16 cellular contexts compared by ENCODE assay signal in the genomic region with DNA sequence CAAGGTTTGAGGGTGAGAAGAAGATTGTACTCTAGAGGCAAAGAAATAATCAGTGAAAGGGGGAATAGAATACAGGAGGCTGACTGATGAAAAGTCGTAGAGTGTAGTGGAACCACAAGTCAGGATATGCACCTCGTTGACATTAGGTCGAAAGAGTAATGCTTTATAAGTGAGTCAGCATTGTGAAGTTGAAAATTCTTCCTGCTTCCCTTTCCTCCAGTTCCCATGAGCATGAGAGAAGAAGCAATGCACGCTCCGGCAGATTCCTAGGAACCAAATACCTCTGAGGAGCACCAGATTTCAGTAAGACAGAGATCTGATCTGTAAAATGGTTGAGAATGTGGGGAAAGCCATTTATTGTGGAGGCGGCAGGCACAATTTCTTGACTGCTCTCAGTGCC. TPM values are rescaled to one million over a fixed set of nuclear protein-coding genes. Genes with fewer than 3 reads are reported as not detected.
A peak's percentile ranks its signal among the peaks of the same experiment; 100 is the strongest.
DNase-seq lines count a peak whose midpoint lies in the region; ATAC-seq, FAIRE-seq and TF ChIP-seq lines count a peak whose summit lies in the region.
"Had no signal": no experiment of that assay in that cellular context is flagged by ENCODE, and none has a peak within 500 bp of the region (broad histone marks: within the 10 kb centered on the region; RNA-seq: fewer than 3 reads in every experiment).

No MANE protein-coding gene starts in this region.

- TF ChIP-seq CTCF in mammary epithelial cell (conservative IDR thresholded peaks at IDR 0.05 in 1 of 2, IDR thresholded peaks at IDR 0.05 in 1 of 2; ENCODE audit: extremely low read depth in 1 of 2, insufficient read depth in 1 of 2, low read depth in 1 of 2, low read length in 2 of 2) (no peak), breast epithelium (IDR thresholded peaks at IDR 0.05) (no peak), bronchial epithelial cell (IDR thresholded peaks at IDR 0.05; ENCODE audit: insufficient read depth, low read length, severe bottlenecking) (no peak), kidney epithelial cell (IDR thresholded peaks at IDR 0.05; ENCODE audit: insufficient read depth, low read length, poor library complexity, severe bottlenecking) (no peak), OCI-LY7 (conservative IDR thresholded peaks at IDR 0.05; ENCODE audit: low read length) (no peak)
- no peak for TF ChIP-seq CTCF in activated CD8-positive, alpha-beta T cell treated with anti-CD3 and anti-CD28 coated beads for 36 hours (IDR thresholded peaks at IDR 0.05)

- intact Hi-C loops in mammary epithelial cell (cut with micrococcal nuclease) (no loop called here), breast epithelium (cut with DNase I; ENCODE audit: low total_unique reads) (no loop called here), OCI-LY7 (cut with micrococcal nuclease; ENCODE audit: unreplicated experiment) (loop anchor here (5.0 kb wide), 1 partner anchor 1921 kb away; no protein-coding TSS in a partner anchor)
- intact Hi-C loops in activated CD8-positive, alpha-beta T cell treated with anti-CD3 and anti-CD28 coated beads for 36 hours (cut with micrococcal nuclease) = no loop called here

- CTCF ChIA-PET in mammary epithelial cell (lab: Charles Lee; ENCODE audit: low non-redundant PET) (interaction anchor here (0.5 kb wide), 1 partner anchor 243 kb away, joined by 3 read pairs; no protein-coding TSS in a partner anchor), OCI-LY7 (lab: Charles Lee; ENCODE audit: unreplicated experiment) (no interaction called here)
- CTCF ChIA-PET in activated CD8-positive, alpha-beta T cell treated with anti-CD3 and anti-CD28 coated beads for 36 hours (lab: Charles Lee) = no interaction called here

- POLR2A ChIA-PET in activated CD8-positive, alpha-beta T cell treated with anti-CD3 and anti-CD28 coated beads for 36 hours (lab: Charles Lee) = no interaction called here
- POLR2A ChIA-PET in OCI-LY7 (lab: Charles Lee) = no interaction called here

- H3K4me1 ChIP-seq in mammary epithelial cell (ENCODE audit: insufficient read depth, low read length) (peaks cover 9% of the 10 kb centered on the region), breast epithelium (no peaks in the 10 kb centered on the region), OCI-LY7 (ENCODE audit: insufficient read depth, low read length, poor library complexity, severe bottlenecking) (no peaks in the 10 kb centered on the region)
- H3K4me1 ChIP-seq: A549 had no signal

- DNase-seq in mammary epithelial cell = peak; percentile 34
- no peak for DNase-seq in breast epithelium (ENCODE audit: low spot score in 2 of 2)
- peak; percentile 84 for DNase-seq in bronchial epithelial cell (ENCODE audit: low read depth)
- DNase-seq in kidney epithelial cell (ENCODE audit: low read depth) = peak; percentile 51
- no peak for DNase-seq in activated CD8-positive, alpha-beta T cell treated with anti-CD3 and anti-CD28 coated beads for 36 hours
- DNase-seq in activated T-cell treated with anti-CD3 and anti-CD28 coated beads, Interleukin-2, amount 50 U/mL, for 4 hours = no peak
- no peak for DNase-seq in OCI-LY7 (ENCODE audit: low spot score)
- DNase-seq: activated naive CD8-positive, alpha-beta T cell treated with anti-CD3 and anti-CD28 coated beads, Interleukin-2, amount 10 ng/mL, durations not matched to agents 7 days and 5 days; GOT3; left colon; NCI-H1417; NCI-H774 had no signal

- WGBS in mammary epithelial cell (ENCODE audit: low coverage, missing lambda C conversion rate) = 62% methylated on average over 6 of the region's 6 CpGs

- no peaks in the 10 kb centered on the region for H3K4me1 Mint-ChIP-seq in activated CD8-positive, alpha-beta T cell treated with anti-CD3 and anti-CD28 coated beads for 36 hours (ENCODE audit: low read depth)
- no peaks in the 10 kb centered on the region for H3K4me1 Mint-ChIP-seq in activated T-cell treated with anti-CD3 and anti-CD28 coated beads, Interleukin-2, amount 50 U/mL, for 4 hours (ENCODE audit: low read depth)
- H3K4me1 Mint-ChIP-seq: activated naive CD8-positive, alpha-beta T cell treated with anti-CD3 and anti-CD28 coated beads, Interleukin-2, amount 10 ng/mL, durations not matched to agents 7 days and 5 days had no signal

- in situ Hi-C loops in mammary epithelial cell (cut with MboI; ENCODE audit: low sequenced_read_pairs in 2 of 2) = loop anchor here in 1 of 2 donors (25.0 kb wide), 2 partner anchors 926 to 1901 kb away; no protein-coding TSS in a partner anchor

- no peaks in the 10 kb centered on the region for H3K79me2 ChIP-seq in mammary epithelial cell (ENCODE audit: insufficient read depth, low read length)
- H3K79me2 ChIP-seq in OCI-LY7 (ENCODE audit: insufficient read depth, low read depth, low read length) = no peaks in the 10 kb centered on the region

- no peak overlapping the region for H3K27ac Mint-ChIP-seq in activated CD8-positive, alpha-beta T cell treated with anti-CD3 and anti-CD28 coated beads for 36 hours
- H3K27ac Mint-ChIP-seq: activated naive CD8-positive, alpha-beta T cell treated with anti-CD3 and anti-CD28 coated beads, Interleukin-2, amount 10 ng/mL, durations not matched to agents 7 days and 5 days; natural killer cell treated with Interleukin-12 subunit alpha and Interleukin-12 subunit beta and Interleukin-15 and Interleukin-18, amount 100 ng/mL, for 72 hours had no signal

- no peak overlapping the region for H3K9ac ChIP-seq in mammary epithelial cell (ENCODE audit: insufficient read depth, low read length)

- H3K9me3 Mint-ChIP-seq in activated CD8-positive, alpha-beta T cell treated with anti-CD3 and anti-CD28 coated beads for 36 hours = no peaks in the 10 kb centered on the region
- H3K9me3 Mint-ChIP-seq in activated T-cell treated with anti-CD3 and anti-CD28 coated beads, Interleukin-2, amount 50 U/mL, for 4 hours = no peaks in the 10 kb centered on the region
- H3K9me3 Mint-ChIP-seq: activated naive CD8-positive, alpha-beta T cell treated with anti-CD3 and anti-CD28 coated beads, Interleukin-2, amount 10 ng/mL, durations not matched to agents 7 days and 5 days; natural killer cell treated with Interleukin-12 subunit alpha and Interleukin-12 subunit beta and Interleukin-15 and Interleukin-18, amount 100 ng/mL, for 72 hours had no signal

- H3K27me3 ChIP-seq in mammary epithelial cell (ENCODE audit: insufficient read depth, low read length) (no peaks in the 10 kb centered on the region), breast epithelium (no peaks in the 10 kb centered on the region), bronchial epithelial cell (ENCODE audit: control insufficient read depth, insufficient read depth, low read length) (no peaks in the 10 kb centered on the region), kidney epithelial cell (ENCODE audit: control insufficient read depth, insufficient read depth, low read length) (no peaks in the 10 kb centered on the region)

- no peak overlapping the region for H3K4me3 Mint-ChIP-seq in activated CD8-positive, alpha-beta T cell treated with anti-CD3 and anti-CD28 coated beads for 36 hours
- no peak overlapping the region for H3K4me3 Mint-ChIP-seq in activated T-cell treated with anti-CD3 and anti-CD28 coated beads, Interleukin-2, amount 50 U/mL, for 4 hours
- H3K4me3 Mint-ChIP-seq: activated naive CD8-positive, alpha-beta T cell treated with anti-CD3 and anti-CD28 coated beads, Interleukin-2, amount 10 ng/mL, durations not matched to agents 7 days and 5 days; natural killer cell treated with Interleukin-12 subunit alpha and Interleukin-12 subunit beta and Interleukin-15 and Interleukin-18, amount 100 ng/mL, for 72 hours had no signal

- H3K36me3 Mint-ChIP-seq in activated CD8-positive, alpha-beta T cell treated with anti-CD3 and anti-CD28 coated beads for 36 hours (ENCODE audit: low read depth) = no peaks in the 10 kb centered on the region
- no peaks in the 10 kb centered on the region for H3K36me3 Mint-ChIP-seq in activated T-cell treated with anti-CD3 and anti-CD28 coated beads, Interleukin-2, amount 50 U/mL, for 4 hours (ENCODE audit: insufficient read depth)
- H3K36me3 Mint-ChIP-seq: activated naive CD8-positive, alpha-beta T cell treated with anti-CD3 and anti-CD28 coated beads, Interleukin-2, amount 10 ng/mL, durations not matched to agents 7 days and 5 days; natural killer cell treated with Interleukin-12 subunit alpha and Interleukin-12 subunit beta and Interleukin-15 and Interleukin-18, amount 100 ng/mL, for 72 hours had no signal

- no peak overlapping the region for H3K27ac ChIP-seq in mammary epithelial cell (ENCODE audit: insufficient read depth, low read depth, low read length)
- no peak overlapping the region for H3K27ac ChIP-seq in breast epithelium
- no peak overlapping the region for H3K27ac ChIP-seq in OCI-LY7 (ENCODE audit: low read depth, low read length, poor library complexity, severe bottlenecking)
- H3K27ac ChIP-seq: A549 had no signal

- H3K9me2 ChIP-seq in OCI-LY7 (ENCODE audit: insufficient read depth, low read length) = no peaks in the 10 kb centered on the region

- H3K36me3 ChIP-seq in mammary epithelial cell (ENCODE audit: insufficient read depth, low read length) (no peaks in the 10 kb centered on the region), breast epithelium (no peaks in the 10 kb centered on the region), bronchial epithelial cell (ENCODE audit: control insufficient read depth, insufficient read depth, low read length) (no peaks in the 10 kb centered on the region), kidney epithelial cell (ENCODE audit: control insufficient read depth, insufficient read depth, low read length) (no peaks in the 10 kb centered on the region), OCI-LY7 (ENCODE audit: insufficient read depth, low read length) (no peaks in the 10 kb centered on the region)

- H3K4me2 ChIP-seq in mammary epithelial cell (ENCODE audit: insufficient read depth, low read depth, low read length) (no peak overlapping the region), OCI-LY7 (ENCODE audit: low read length) (no peak overlapping the region)
- H3K4me2 ChIP-seq: A549 had no signal

- no peaks in the 10 kb centered on the region for H3K9me3 ChIP-seq in mammary epithelial cell (replicated peaks; ENCODE audit: insufficient read depth, low read length)
- no peaks in the 10 kb centered on the region for H3K9me3 ChIP-seq in breast epithelium
- no peaks in the 10 kb centered on the region for H3K9me3 ChIP-seq in OCI-LY7 (ENCODE audit: low read length)
- H3K9me3 ChIP-seq: A549 had no signal

- no peaks in the 10 kb centered on the region for H4K20me1 ChIP-seq in mammary epithelial cell (ENCODE audit: insufficient read depth, low read length)
- no peaks in the 10 kb centered on the region for H4K20me1 ChIP-seq in OCI-LY7 (ENCODE audit: insufficient read depth, low read length)

- H3K4me3 ChIP-seq in mammary epithelial cell (replicated peaks in 1 of 3; ENCODE audit: insufficient read depth in 1 of 3, low read depth in 2 of 3, low read length in 3 of 3) = no peak overlapping the region
- H3K4me3 ChIP-seq in breast epithelium = no peak overlapping the region
- H3K4me3 ChIP-seq in bronchial epithelial cell (ENCODE audit: low read depth, low read length) = no peak overlapping the region
- no peak overlapping the region for H3K4me3 ChIP-seq in kidney epithelial cell (ENCODE audit: low read depth, low read length)
- no peak overlapping the region for H3K4me3 ChIP-seq in OCI-LY7 (ENCODE audit: low read depth, low read length, poor library complexity, severe bottlenecking)
- H3K4me3 ChIP-seq: A549 had no signal

- dilution Hi-C loops in mammary epithelial cell (cut with HindIII; ENCODE audit: low sequenced_read_pairs) = no loop called here

- no peak for FAIRE-seq in bronchial epithelial cell (lab: Jason Lieb, UNC)

- H2AFZ ChIP-seq in mammary epithelial cell (ENCODE audit: low read depth, low read length) = peak overlapping the region; percentile 48
- no peak overlapping the region for H2AFZ ChIP-seq in OCI-LY7 (ENCODE audit: low read length)

- peaks cover 11% of the 10 kb centered on the region for H3K27me3 Mint-ChIP-seq in activated CD8-positive, alpha-beta T cell treated with anti-CD3 and anti-CD28 coated beads for 36 hours
- H3K27me3 Mint-ChIP-seq in activated T-cell treated with anti-CD3 and anti-CD28 coated beads, Interleukin-2, amount 50 U/mL, for 4 hours (ENCODE audit: low read depth) = peaks cover 7% of the 10 kb centered on the region

- no peak for ATAC-seq in activated CD8-positive, alpha-beta T cell treated with anti-CD3 and anti-CD28 coated beads for 36 hours
- no peak for ATAC-seq in activated T-cell treated with anti-CD3 and anti-CD28 coated beads, Interleukin-2, amount 50 U/mL, for 4 hours
- no peak for ATAC-seq in GM18520 (IDR thresholded peaks at IDR 0.05; ENCODE audit: unreplicated experiment)
- ATAC-seq: A549; left colon; natural killer cell treated with Interleukin-12 subunit alpha and Interleukin-12 subunit beta and Interleukin-15 and Interleukin-18, amount 100 ng/mL, for 72 hours had no signal

- no peak for TF ChIP-seq POLR2A in breast epithelium (IDR thresholded peaks at IDR 0.05)

- no TSS peak for BruUV-seq in mammary epithelial cell (replicated peaks; lab: Mats Ljungman, UMichigan)
- BruUV-seq in OCI-LY7 (replicated peaks; lab: Mats Ljungman, UMichigan) = no TSS peak

RNA-seq across cellular contexts. Expression of a gene that starts 16.5 kb away (rescaled TPM):
- total RNA-seq in mammary epithelial cell (not detected), breast epithelium (not detected), bronchial epithelial cell (not detected in 2 replicates), kidney epithelial cell (not detected in 2 replicates), OCI-LY7 (2022) (not detected in 2 replicates)
- polyA plus RNA-seq in mammary epithelial cell = not detected
- not detected for polyA minus RNA-seq in mammary epithelial cell
- not detected for total RNA-seq in activated CD8-positive, alpha-beta T cell treated with anti-CD3 and anti-CD28 coated beads for 36 hours
- total RNA-seq in activated T-cell treated with anti-CD3 and anti-CD28 coated beads, Interleukin-2, amount 50 U/mL, for 4 hours = not detected
- not detected in 2 replicates for total RNA-seq in OCI-LY7 (2014; rRNA removed; shearing (Covaris generic))
- total RNA-seq: activated naive CD8-positive, alpha-beta T cell treated with anti-CD3 and anti-CD28 coated beads, Interleukin-2, amount 10 ng/mL, durations not matched to agents 7 days and 5 days; left colon; natural killer cell treated with Interleukin-12 subunit alpha and Interleukin-12 subunit beta and Interleukin-15 and Interleukin-18, amount 100 ng/mL, for 72 hours had no signal
- polyA plus RNA-seq: A549, thymus had no signal

Comparison
In these comparisons a context has a peak if more than half of its experiments do, and no peak if none do; other contexts are left out.
1. DNase-seq: peak in mammary epithelial cell (single experiment), bronchial epithelial cell (single experiment) and kidney epithelial cell (single experiment); none in breast epithelium (0 of 2), activated CD8-positive, alpha-beta T cell treated with anti-CD3 and anti-CD28 coated beads for 36 hours (single experiment), activated T-cell treated with anti-CD3 and anti-CD28 coated beads, Interleukin-2, amount 50 U/mL, for 4 hours (single experiment) and OCI-LY7 (single experiment).